ENCODE assay signal across 20 cellular contexts in the genomic region with DNA sequence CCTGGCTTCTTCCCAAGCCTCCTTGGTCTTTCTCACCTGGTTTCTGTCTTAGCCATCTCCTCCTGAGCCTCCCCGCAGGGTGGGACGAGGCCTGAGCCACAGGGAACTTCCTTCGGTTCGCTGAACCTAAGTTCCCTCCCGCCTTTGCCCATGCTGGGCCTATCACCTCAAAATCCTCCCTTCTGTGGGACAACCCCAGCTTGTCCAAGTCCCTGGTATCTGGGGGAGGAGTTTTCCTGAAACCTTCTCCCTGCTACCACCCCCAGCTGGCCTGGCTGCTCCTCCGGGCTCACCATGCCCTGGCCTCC. TPM values are rescaled to one million over a fixed set of nuclear protein-coding genes. Genes with fewer than 3 reads are reported as not detected.
DNase-seq lines count a peak whose midpoint lies in the region; ATAC-seq and TF ChIP-seq lines count a peak whose summit lies in the region.
"Had no signal": no experiment of that assay in that cellular context is flagged by ENCODE, and none has a peak within 500 bp of the region (broad histone marks: within the 10 kb centered on the region; RNA-seq: fewer than 3 reads in every experiment).

No MANE protein-coding gene starts in this region.

- intact Hi-C loops in activated CD4-positive, alpha-beta T cell treated with anti-CD3 and anti-CD28 coated beads, Interleukin-2, amount 10 ng/mL, durations not matched to agents 24 days and 14 days (cut with micrococcal nuclease), result no loop called here
- intact Hi-C loops in activated T-helper 2 cell treated with anti-CD3 and anti-CD28 coated beads, Interferon-gamma antibody, Interleukin-2, Interleukin-4, amounts not matched to agents 10 μg/mL and 5 μg/mL and 100 μg/mL, durations not matched to agents 14 hours and 24 hours and 36 hours (cut with micrococcal nuclease), result no loop called here
- intact Hi-C loops in ascending aorta (cut with DNase I), result no loop called here

- H3K4me3 Mint-ChIP-seq in activated CD4-positive, alpha-beta T cell treated with anti-CD3 and anti-CD28 coated beads, Interleukin-2, amount 10 ng/mL, durations not matched to agents 24 days and 14 days, result no peak overlapping the region
- no peak overlapping the region for H3K4me3 Mint-ChIP-seq in activated T-helper 2 cell treated with anti-CD3 and anti-CD28 coated beads, Interferon-gamma antibody, Interleukin-2, Interleukin-4, amounts not matched to agents 10 μg/mL and 5 μg/mL and 100 μg/mL, durations not matched to agents 14 hours and 24 hours and 36 hours (ENCODE audit: low read depth)
- H3K4me3 Mint-ChIP-seq in natural killer cell treated with Interleukin-12 subunit alpha and Interleukin-12 subunit beta and Interleukin-15 and Interleukin-18, amount 100 ng/mL, for 72 hours, result peak overlapping the region; percentile 54

- no peaks in the 10 kb centered on the region for H3K4me1 ChIP-seq in ascending aorta
- H3K4me1 ChIP-seq: transverse colon had no signal

- H3K36me3 Mint-ChIP-seq in activated CD4-positive, alpha-beta T cell treated with anti-CD3 and anti-CD28 coated beads, Interleukin-2, amount 10 ng/mL, durations not matched to agents 24 days and 14 days (ENCODE audit: low read depth), result peaks cover 57% of the 10 kb centered on the region
- peaks cover 69% of the 10 kb centered on the region for H3K36me3 Mint-ChIP-seq in activated T-helper 2 cell treated with anti-CD3 and anti-CD28 coated beads, Interferon-gamma antibody, Interleukin-2, Interleukin-4, amounts not matched to agents 10 μg/mL and 5 μg/mL and 100 μg/mL, durations not matched to agents 14 hours and 24 hours and 36 hours (ENCODE audit: low read depth)
- peaks cover 6% of the 10 kb centered on the region for H3K36me3 Mint-ChIP-seq in natural killer cell treated with Interleukin-12 subunit alpha and Interleukin-12 subunit beta and Interleukin-15 and Interleukin-18, amount 100 ng/mL, for 72 hours

- H3K36me3 ChIP-seq in ascending aorta, result peaks cover 4 to 10% of the 10 kb centered on the region in 2 donors

- H3K27ac Mint-ChIP-seq in activated CD4-positive, alpha-beta T cell treated with anti-CD3 and anti-CD28 coated beads, Interleukin-2, amount 10 ng/mL, durations not matched to agents 24 days and 14 days, result peak overlapping the region; percentile 60
- peak overlapping the region; percentile 68 for H3K27ac Mint-ChIP-seq in activated T-helper 2 cell treated with anti-CD3 and anti-CD28 coated beads, Interferon-gamma antibody, Interleukin-2, Interleukin-4, amounts not matched to agents 10 μg/mL and 5 μg/mL and 100 μg/mL, durations not matched to agents 14 hours and 24 hours and 36 hours
- H3K27ac Mint-ChIP-seq in natural killer cell treated with Interleukin-12 subunit alpha and Interleukin-12 subunit beta and Interleukin-15 and Interleukin-18, amount 100 ng/mL, for 72 hours, result peak overlapping the region; percentile 74 to 81

- peaks cover 41% of the 10 kb centered on the region for H3K4me1 Mint-ChIP-seq in activated CD4-positive, alpha-beta T cell treated with anti-CD3 and anti-CD28 coated beads, Interleukin-2, amount 10 ng/mL, durations not matched to agents 24 days and 14 days
- H3K4me1 Mint-ChIP-seq in activated T-helper 2 cell treated with anti-CD3 and anti-CD28 coated beads, Interferon-gamma antibody, Interleukin-2, Interleukin-4, amounts not matched to agents 10 μg/mL and 5 μg/mL and 100 μg/mL, durations not matched to agents 14 hours and 24 hours and 36 hours (ENCODE audit: low read depth), result peaks cover 39% of the 10 kb centered on the region
- H3K4me1 Mint-ChIP-seq in natural killer cell treated with Interleukin-12 subunit alpha and Interleukin-12 subunit beta and Interleukin-15 and Interleukin-18, amount 100 ng/mL, for 72 hours (ENCODE audit: low read depth in 2 of 2), result peaks cover 40 to 51% of the 10 kb centered on the region in 2 donors

- H3K27me3 Mint-ChIP-seq in activated CD4-positive, alpha-beta T cell treated with anti-CD3 and anti-CD28 coated beads, Interleukin-2, amount 10 ng/mL, durations not matched to agents 24 days and 14 days, result no peaks in the 10 kb centered on the region
- H3K27me3 Mint-ChIP-seq in activated T-helper 2 cell treated with anti-CD3 and anti-CD28 coated beads, Interferon-gamma antibody, Interleukin-2, Interleukin-4, amounts not matched to agents 10 μg/mL and 5 μg/mL and 100 μg/mL, durations not matched to agents 14 hours and 24 hours and 36 hours (ENCODE audit: low read depth), result no peaks in the 10 kb centered on the region
- H3K27me3 Mint-ChIP-seq in natural killer cell treated with Interleukin-12 subunit alpha and Interleukin-12 subunit beta and Interleukin-15 and Interleukin-18, amount 100 ng/mL, for 72 hours, result no peaks in the 10 kb centered on the region

- peak; percentile 12 for TF ChIP-seq POLR2A in GM19193 (IDR thresholded peaks at IDR 0.05; ENCODE audit: extremely low read depth, insufficient read depth, insufficient read length)

- H3K9me3 Mint-ChIP-seq in activated CD4-positive, alpha-beta T cell treated with anti-CD3 and anti-CD28 coated beads, Interleukin-2, amount 10 ng/mL, durations not matched to agents 24 days and 14 days, result no peaks in the 10 kb centered on the region
- H3K9me3 Mint-ChIP-seq in activated T-helper 2 cell treated with anti-CD3 and anti-CD28 coated beads, Interferon-gamma antibody, Interleukin-2, Interleukin-4, amounts not matched to agents 10 μg/mL and 5 μg/mL and 100 μg/mL, durations not matched to agents 14 hours and 24 hours and 36 hours, result no peaks in the 10 kb centered on the region
- no peaks in the 10 kb centered on the region for H3K9me3 Mint-ChIP-seq in natural killer cell treated with Interleukin-12 subunit alpha and Interleukin-12 subunit beta and Interleukin-15 and Interleukin-18, amount 100 ng/mL, for 72 hours

- no peaks in the 10 kb centered on the region for H3K27me3 ChIP-seq in ascending aorta
- H3K27me3 ChIP-seq: hepatocyte, transverse colon had no signal

- no peak overlapping the region for H3K4me3 ChIP-seq in ascending aorta
- H3K4me3 ChIP-seq: hepatocyte, SK-N-MC, transverse colon had no signal

- ATAC-seq in natural killer cell treated with Interleukin-12 subunit alpha and Interleukin-12 subunit beta and Interleukin-15 and Interleukin-18, amount 100 ng/mL, for 72 hours, result no peak
- no peak for ATAC-seq in GM19324 (IDR thresholded peaks at IDR 0.05; ENCODE audit: low FRiP score, unreplicated experiment)
- ATAC-seq: HepG2 had no signal

- H3K27ac ChIP-seq in ascending aorta, result no peak overlapping the region
- H3K27ac ChIP-seq: hepatocyte, SK-N-MC, transverse colon had no signal

- no peaks in the 10 kb centered on the region for H3K9me3 ChIP-seq in ascending aorta
- H3K9me3 ChIP-seq: transverse colon had no signal

- no peak for TF ChIP-seq CTCF in ascending aorta (IDR thresholded peaks at IDR 0.05)

- DNase-seq in activated CD4-positive, alpha-beta T cell treated with anti-CD3 and anti-CD28 coated beads, Interleukin-2, amount 10 ng/mL, durations not matched to agents 24 days and 14 days, result no peak
- no peak for DNase-seq in activated CD4-positive, alpha-beta T cell treated with anti-CD3 and anti-CD28 coated beads for 4 hours
- DNase-seq in activated T-helper 2 cell treated with anti-CD3 and anti-CD28 coated beads, Interferon-gamma antibody, Interleukin-2, Interleukin-4, amounts not matched to agents 10 μg/mL and 5 μg/mL and 100 μg/mL, durations not matched to agents 14 hours and 24 hours and 36 hours (ENCODE audit: low spot score), result no peak
- no peak for DNase-seq in natural killer cell treated with Interleukin-12 subunit alpha and Interleukin-12 subunit beta and Interleukin-15 and Interleukin-18, amount 100 ng/mL, for 72 hours (ENCODE audit: low spot score)
- no peak for DNase-seq in stimulated activated CD4-positive, alpha-beta T cell treated with anti-CD3 and anti-CD28 coated beads, Interleukin-2, amount 100 ng/mL, for 24 hours
- DNase-seq in ascending aorta (ENCODE audit: low spot score in 2 of 2), result no peak
- DNase-seq: activated CD4-positive, alpha-beta T cell treated with anti-CD3 and anti-CD28 coated beads, Interleukin-2, amount 50 U/mL, for 4 hours; activated gamma-delta T cell; GOT3; islet precursor cell; mesenchymal stem cell; NCI-H2227 treated with DMSO at 0.1 percent for 48 hours; transverse colon had no signal

RNA-seq across cellular contexts. Expression of gene VPS13D, which starts 27.7 kb away (rescaled TPM):
- 26.9 and 30.8 TPM in 2 replicates for total RNA-seq in activated CD4-positive, alpha-beta T cell treated with anti-CD3 and anti-CD28 coated beads, Interleukin-2, amount 10 ng/mL, durations not matched to agents 24 days and 14 days
- total RNA-seq in activated T-helper 2 cell treated with anti-CD3 and anti-CD28 coated beads, Interferon-gamma antibody, Interleukin-2, Interleukin-4, amounts not matched to agents 10 μg/mL and 5 μg/mL and 100 μg/mL, durations not matched to agents 14 hours and 24 hours and 36 hours, result 28.6 and 32.1 TPM in 2 replicates
- 10 to 100 TPM; 41.8 to 71.7 TPM for total RNA-seq in natural killer cell treated with Interleukin-12 subunit alpha and Interleukin-12 subunit beta and Interleukin-15 and Interleukin-18, amount 100 ng/mL, for 72 hours
- 28.3 TPM for total RNA-seq in ascending aorta

RNA-seq across cellular contexts. Expression of gene TNFRSF1B, which starts 35.4 kb away (rescaled TPM):
- 145 TPM in 2 replicates for total RNA-seq in activated CD4-positive, alpha-beta T cell treated with anti-CD3 and anti-CD28 coated beads, Interleukin-2, amount 10 ng/mL, durations not matched to agents 24 days and 14 days
- total RNA-seq in activated T-helper 2 cell treated with anti-CD3 and anti-CD28 coated beads, Interferon-gamma antibody, Interleukin-2, Interleukin-4, amounts not matched to agents 10 μg/mL and 5 μg/mL and 100 μg/mL, durations not matched to agents 14 hours and 24 hours and 36 hours, result 150 and 153 TPM in 2 replicates
- 100 to 1,000 TPM; 452 to 479 TPM for total RNA-seq in natural killer cell treated with Interleukin-12 subunit alpha and Interleukin-12 subunit beta and Interleukin-15 and Interleukin-18, amount 100 ng/mL, for 72 hours
- 139 TPM for total RNA-seq in ascending aorta
- total RNA-seq: A673, MCF 10A had no signal
